41 cellular contexts compared by ENCODE assay signal in the genomic region with DNA sequence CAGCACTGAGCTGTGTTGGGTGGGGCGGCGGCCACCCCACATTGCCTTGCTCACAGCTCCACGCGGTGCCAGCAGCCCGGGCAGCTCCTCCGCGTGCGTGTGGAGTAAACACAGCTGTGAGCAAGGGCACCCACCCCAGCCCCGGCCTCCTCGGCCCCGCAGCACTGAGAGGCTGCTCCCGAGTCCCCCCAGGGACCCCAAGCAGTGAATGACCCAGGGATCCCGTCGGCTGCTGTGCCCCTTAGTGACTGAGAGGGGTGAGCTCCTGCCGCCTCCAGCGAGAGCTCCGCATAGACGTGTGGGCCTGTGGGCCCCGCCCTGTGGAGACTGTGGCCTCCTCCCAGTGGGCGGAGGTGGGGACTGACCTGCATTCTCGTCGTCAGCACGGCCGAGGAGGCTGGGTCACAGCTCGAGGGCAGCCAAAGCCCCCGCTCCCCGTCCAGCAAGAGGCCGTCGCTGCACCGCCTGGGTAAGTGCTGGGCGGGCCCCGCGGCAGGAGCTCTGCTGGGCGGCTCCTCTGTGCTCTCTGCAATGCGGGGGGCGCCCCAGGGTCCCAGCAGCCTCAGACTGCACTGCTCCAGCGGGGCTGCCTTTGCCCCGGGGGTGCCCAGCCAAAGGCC. TPM values are rescaled to one million over a fixed set of nuclear protein-coding genes. Genes with fewer than 3 reads are reported as not detected.
"Had no signal": no experiment of that assay in that cellular context is flagged by ENCODE, and none has a peak within 500 bp of the region (broad histone marks: within the 10 kb centered on the region; RNA-seq: fewer than 3 reads in every experiment).

No MANE protein-coding gene starts in this region.

- H3K27ac Mint-ChIP-seq: activated naive CD4-positive, alpha-beta T cell treated with anti-CD3 and anti-CD28 coated beads for 36 hours; activated naive CD8-positive, alpha-beta T cell treated with anti-CD3 and anti-CD28 coated beads for 36 hours; activated T-cell treated with anti-CD3 and anti-CD28 coated beads, Interleukin-2, amount 50 U/mL, for 72 hours; brain; effector memory CD8-positive, alpha-beta T cell; immature natural killer cell; nephron; stimulated activated memory B cell treated with anti-CD40 and anti-IgM and Interleukin-4, amounts not matched to agents 10 μg/mL and 1 μg/mL and 100 μg/mL, for 72 hours; stimulated activated naive CD8-positive, alpha-beta T cell treated with anti-CD3 and anti-CD28 coated beads, Interleukin-15, amount 100 ng/mL, for 72 hours; type B pancreatic cell had no signal

- H3K27me3 Mint-ChIP-seq: activated naive CD8-positive, alpha-beta T cell treated with anti-CD3 and anti-CD28 coated beads for 36 hours; brain; type B pancreatic cell had no signal

- H3K27ac ChIP-seq: adrenal gland, ascending aorta, cardiac muscle cell, gastroesophageal sphincter, lower lobe of right lung, pancreas, prostate gland, sigmoid colon, VCaP had no signal

- ATAC-seq: activated T-cell treated with anti-CD3 and anti-CD28 coated beads, Interleukin-2, amount 50 U/mL, for 72 hours; effector memory CD8-positive, alpha-beta T cell; gastroesophageal sphincter; left lobe of liver; lower lobe of right lung; mucosa of descending colon; pancreas; stimulated activated memory B cell treated with anti-CD40 and anti-IgM and Interleukin-4, amounts not matched to agents 10 μg/mL and 1 μg/mL and 100 μg/mL, for 72 hours; stimulated activated naive CD8-positive, alpha-beta T cell treated with anti-CD3 and anti-CD28 coated beads, Interleukin-15, amount 100 ng/mL, for 72 hours had no signal

- H3K9me3 ChIP-seq: adrenal gland, ascending aorta, gastroesophageal sphincter, lower lobe of right lung, mucosa of descending colon, pancreas, prostate gland, sigmoid colon had no signal

- H3K36me3 Mint-ChIP-seq: activated naive CD8-positive, alpha-beta T cell treated with anti-CD3 and anti-CD28 coated beads for 36 hours; brain; immature natural killer cell; stimulated activated memory B cell treated with anti-CD40 and anti-IgM and Interleukin-4, amounts not matched to agents 10 μg/mL and 1 μg/mL and 100 μg/mL, for 72 hours; type B pancreatic cell had no signal

- H3K27me3 ChIP-seq: adrenal gland, ascending aorta, cardiac muscle cell, pancreas had no signal

- DNase-seq: activated CD4-positive, alpha-beta T cell treated with anti-CD3 and anti-CD28 coated beads for 4 hours; activated CD4-positive, alpha-beta T cell treated with anti-CD3 and anti-CD28 coated beads, Interleukin-2, amount 50 U/mL, for 4 hours; activated effector memory CD4-positive, alpha-beta T cell treated with Interleukin-2 at 50 U/mL for 16 hours; activated naive CD4-positive, alpha-beta T cell treated with anti-CD3 and anti-CD28 coated beads for 36 hours; activated naive CD8-positive, alpha-beta T cell treated with anti-CD3 and anti-CD28 coated beads for 36 hours; activated T-cell treated with anti-CD3 and anti-CD28 coated beads for 4 hours; activated T-cell treated with anti-CD3 and anti-CD28 coated beads, Interleukin-2, amount 50 U/mL, for 72 hours; adrenal gland; cortex of kidney; effector memory CD8-positive, alpha-beta T cell; head of caudate nucleus; hippocampal formation; immature natural killer cell; lower lobe of right lung; mesenchymal stem cell; retina; sigmoid colon; small intestine; stimulated activated CD4-positive, alpha-beta T cell treated with anti-CD3 and anti-CD28 coated beads, Interleukin-4, amount 100 ng/mL, for 24 hours; stimulated activated naive CD8-positive, alpha-beta T cell treated with anti-CD3 and anti-CD28 coated beads, Interleukin-15, amount 100 ng/mL, for 72 hours; substantia nigra had no signal

- H3K4me1 Mint-ChIP-seq: activated naive CD8-positive, alpha-beta T cell treated with anti-CD3 and anti-CD28 coated beads for 36 hours; immature natural killer cell; stimulated activated memory B cell treated with anti-CD40 and anti-IgM and Interleukin-4, amounts not matched to agents 10 μg/mL and 1 μg/mL and 100 μg/mL, for 72 hours; stimulated activated naive CD8-positive, alpha-beta T cell treated with anti-CD3 and anti-CD28 coated beads, Interleukin-15, amount 100 ng/mL, for 72 hours had no signal

- H3K4me3 Mint-ChIP-seq: activated naive CD4-positive, alpha-beta T cell treated with anti-CD3 and anti-CD28 coated beads for 36 hours; activated naive CD8-positive, alpha-beta T cell treated with anti-CD3 and anti-CD28 coated beads for 36 hours; activated T-cell treated with anti-CD3 and anti-CD28 coated beads, Interleukin-2, amount 50 U/mL, for 72 hours; brain; effector memory CD8-positive, alpha-beta T cell; immature natural killer cell; nephron; stimulated activated memory B cell treated with anti-CD40 and anti-IgM and Interleukin-4, amounts not matched to agents 10 μg/mL and 1 μg/mL and 100 μg/mL, for 72 hours; stimulated activated naive CD8-positive, alpha-beta T cell treated with anti-CD3 and anti-CD28 coated beads, Interleukin-15, amount 100 ng/mL, for 72 hours; type B pancreatic cell had no signal

- H3K9me3 Mint-ChIP-seq: activated naive CD4-positive, alpha-beta T cell treated with anti-CD3 and anti-CD28 coated beads for 36 hours; activated naive CD8-positive, alpha-beta T cell treated with anti-CD3 and anti-CD28 coated beads for 36 hours; activated T-cell treated with anti-CD3 and anti-CD28 coated beads, Interleukin-2, amount 50 U/mL, for 72 hours; brain; effector memory CD8-positive, alpha-beta T cell; immature natural killer cell; nephron; stimulated activated memory B cell treated with anti-CD40 and anti-IgM and Interleukin-4, amounts not matched to agents 10 μg/mL and 1 μg/mL and 100 μg/mL, for 72 hours; stimulated activated naive CD8-positive, alpha-beta T cell treated with anti-CD3 and anti-CD28 coated beads, Interleukin-15, amount 100 ng/mL, for 72 hours; type B pancreatic cell had no signal

- H3K4me3 ChIP-seq: adrenal gland, ascending aorta, cardiac muscle cell, gastroesophageal sphincter, lower lobe of right lung, mucosa of descending colon, pancreas, prostate gland, sigmoid colon had no signal

- H3K36me3 ChIP-seq: adrenal gland, ascending aorta, cardiac muscle cell, gastroesophageal sphincter, lower lobe of right lung, pancreas, prostate gland, sigmoid colon had no signal

- H3K4me1 ChIP-seq: adrenal gland, ascending aorta, gastroesophageal sphincter, lower lobe of right lung, pancreas, prostate gland, sigmoid colon had no signal

RNA-seq across cellular contexts. Expression of a gene that starts 29.9 kb away (rescaled TPM):
- total RNA-seq: activated naive CD4-positive, alpha-beta T cell treated with anti-CD3 and anti-CD28 coated beads for 36 hours; activated naive CD8-positive, alpha-beta T cell treated with anti-CD3 and anti-CD28 coated beads for 36 hours; ascending aorta; cardiac muscle cell; cerebellum; endothelial cell of umbilical vein; fibroblast of lung; fibroblast of villous mesenchyme; gastroesophageal sphincter; kidney epithelial cell; left lobe of liver; lower lobe of right lung; mucosa of descending colon; myocyte; pancreas; sigmoid colon; T-helper 1 cell treated with Interleukin-12 subunit alpha and Interleukin-12 subunit beta and Interleukin-4 antibody, amounts not matched to agents 30 ng/mL and 1 ng/mL, for 36 hours had no signal
- polyA plus RNA-seq: cardiac muscle cell, endothelial cell of umbilical vein, esophagus, fibroblast of lung, immature natural killer cell, pancreas, sigmoid colon, small intestine had no signal

RNA-seq across cellular contexts. Expression of a gene that starts 37.6 kb away (rescaled TPM):
- total RNA-seq: activated naive CD4-positive, alpha-beta T cell treated with anti-CD3 and anti-CD28 coated beads for 36 hours; activated naive CD8-positive, alpha-beta T cell treated with anti-CD3 and anti-CD28 coated beads for 36 hours; cardiac muscle cell; endothelial cell of umbilical vein; fibroblast of lung; fibroblast of villous mesenchyme; kidney epithelial cell; T-helper 1 cell treated with Interleukin-12 subunit alpha and Interleukin-12 subunit beta and Interleukin-4 antibody, amounts not matched to agents 30 ng/mL and 1 ng/mL, for 36 hours had no signal
- polyA plus RNA-seq: cardiac muscle cell, endothelial cell of umbilical vein, fibroblast of lung had no signal

RNA-seq across cellular contexts. Expression of a gene that starts 40.1 kb away (rescaled TPM):
- total RNA-seq: activated naive CD4-positive, alpha-beta T cell treated with anti-CD3 and anti-CD28 coated beads for 36 hours; activated naive CD8-positive, alpha-beta T cell treated with anti-CD3 and anti-CD28 coated beads for 36 hours; endothelial cell of umbilical vein; myocyte had no signal
- polyA plus RNA-seq: endothelial cell of umbilical vein, immature natural killer cell had no signal
